Comparison of ENCODE assay signal across 8 cellular contexts in genomic region chr17:43878260-43879082, GRCh38. TPM values are rescaled to one million over a fixed set of nuclear protein-coding genes. Genes with fewer than 3 reads are reported as not detected.
A peak's percentile ranks its signal among the peaks of the same experiment; 100 is the strongest.
DNase-seq lines count a peak whose midpoint lies in the region; ATAC-seq and TF ChIP-seq lines count a peak whose summit lies in the region.

No MANE protein-coding gene starts in this region.

- TF ChIP-seq CTCF in BE2C (IDR thresholded peaks at IDR 0.05; ENCODE audit: low read depth, low read length) (peak; percentile 92), lung (IDR thresholded peaks at IDR 0.05; ENCODE audit: control extremely low read depth, extremely low read depth) (peak; percentile 84)

- DNase-seq in BE2C: peak; percentile 79
- DNase-seq in GM23248: peak; percentile 96
- peak; percentile 50 to 78 for DNase-seq in NCI-H526 (lab: John Stamatoyannopoulos, UW)
- DNase-seq in activated CD4-positive, alpha-beta memory T cell treated with anti-CD3 and anti-CD28 coated beads for 36 hours: peak; percentile 76
- DNase-seq in ecto neural progenitor cell (ENCODE audit: low spot score): peak; percentile 93
- DNase-seq in lung (ENCODE audit: low spot score): peak; percentile 72
- peak; percentile 26 to 47 (median 43) for DNase-seq in stimulated activated CD4-positive, alpha-beta T cell treated with anti-CD3 and anti-CD28 coated beads, TNF-alpha, amount 100 ng/mL, for 48 hours (ENCODE audit: low read depth in 3 of 3)

- H3K36me3 Mint-ChIP-seq in activated CD4-positive, alpha-beta memory T cell treated with anti-CD3 and anti-CD28 coated beads for 36 hours: no peaks in the 10 kb centered on the region

- no peak overlapping the region for H3K27ac ChIP-seq in GM23248
- H3K27ac ChIP-seq in lung (ENCODE audit: low read depth in 1 of 2, low read length in 1 of 2): no peak overlapping the region

- H3K4me3 Mint-ChIP-seq in activated CD4-positive, alpha-beta memory T cell treated with anti-CD3 and anti-CD28 coated beads for 36 hours: no peak overlapping the region

- no peaks in the 10 kb centered on the region for H3K36me3 ChIP-seq in BE2C
- H3K36me3 ChIP-seq in GM23248 (ENCODE audit: low read depth): no peaks in the 10 kb centered on the region
- H3K36me3 ChIP-seq in lung (ENCODE audit: control insufficient read depth in 2 of 2, insufficient read depth in 2 of 2, low read length in 2 of 2): no peaks in the 10 kb centered on the region

- H3K79me2 ChIP-seq in GM23248 (ENCODE audit: insufficient read depth): no peaks in the 10 kb centered on the region

- H3K9me3 ChIP-seq in BE2C (no peaks in the 10 kb centered on the region), GM23248 (ENCODE audit: low read depth) (no peaks in the 10 kb centered on the region), lung (ENCODE audit: control insufficient read depth in 2 of 2, insufficient read depth in 1 of 2, low read length in 1 of 2) (no peaks in the 10 kb centered on the region)

- H3K9ac ChIP-seq in GM23248: no peak overlapping the region

- ATAC-seq in lung (ENCODE audit: insufficient read depth, low FRiP score): peak; percentile 77
- no peak for ATAC-seq in HG03460 (IDR thresholded peaks at IDR 0.05; ENCODE audit: unreplicated experiment)

- H3K27me3 ChIP-seq in BE2C (no peaks in the 10 kb centered on the region), GM23248 (replicated peaks; ENCODE audit: insufficient read depth) (no peaks in the 10 kb centered on the region), lung (ENCODE audit: control insufficient read depth, insufficient read depth) (no peaks in the 10 kb centered on the region)

- H3F3A ChIP-seq in GM23248 (ENCODE audit: insufficient read depth): no peaks in the 10 kb centered on the region

- no peak overlapping the region for H2AFZ ChIP-seq in GM23248

- WGBS in GM23248 (ENCODE audit: low coverage in 1 of 2, low lambda C conversion rate in 2 of 2, missing lambda C conversion rate in 2 of 2), 2 experiments: 5% methylated on average over 11 of the region's 12 CpGs
- WGBS in lung, 2 donors: 15 to 20% methylated on average over 12 of the region's 12 CpGs

- no peaks in the 10 kb centered on the region for H3K9me2 ChIP-seq in GM23248 (ENCODE audit: insufficient read depth)

- POLR2A ChIA-PET in activated CD4-positive, alpha-beta memory T cell treated with anti-CD3 and anti-CD28 coated beads for 36 hours (lab: Charles Lee): no interaction called here

- H3K4me1 Mint-ChIP-seq in activated CD4-positive, alpha-beta memory T cell treated with anti-CD3 and anti-CD28 coated beads for 36 hours (ENCODE audit: low read depth): no peaks in the 10 kb centered on the region

- CTCF ChIA-PET in activated CD4-positive, alpha-beta memory T cell treated with anti-CD3 and anti-CD28 coated beads for 36 hours (lab: Charles Lee): interaction anchor here (0.6 to 4.4 kb wide), 33 partner anchors 10 to 290 kb away, joined by 3 to 60 read pairs (median 4); partner anchors contain the start of genes MPP2, PPY and SOST

- H3K4me1 ChIP-seq in BE2C: no peaks in the 10 kb centered on the region
- no peaks in the 10 kb centered on the region for H3K4me1 ChIP-seq in GM23248 (ENCODE audit: insufficient read depth)
- no peaks in the 10 kb centered on the region for H3K4me1 ChIP-seq in lung (ENCODE audit: control insufficient read depth in 2 of 2, insufficient read depth in 2 of 2, low read length in 2 of 2)

- intact Hi-C loops in activated CD4-positive, alpha-beta memory T cell treated with anti-CD3 and anti-CD28 coated beads for 36 hours (cut with micrococcal nuclease): loop anchor here (1.0 kb wide), 1 partner anchor 117 kb away; no protein-coding TSS in a partner anchor

- no peaks in the 10 kb centered on the region for H4K20me1 ChIP-seq in GM23248 (ENCODE audit: insufficient read depth)

- in situ Hi-C loops in GM23248 (cut with MboI): no loop called here

- no peaks in the 10 kb centered on the region for H3K9me3 Mint-ChIP-seq in activated CD4-positive, alpha-beta memory T cell treated with anti-CD3 and anti-CD28 coated beads for 36 hours

- no peaks in the 10 kb centered on the region for H3K27me3 Mint-ChIP-seq in activated CD4-positive, alpha-beta memory T cell treated with anti-CD3 and anti-CD28 coated beads for 36 hours

- no peak overlapping the region for H3K4me3 ChIP-seq in BE2C (ENCODE audit: low read depth, low read length)
- no peak overlapping the region for H3K4me3 ChIP-seq in GM23248
- H3K4me3 ChIP-seq in lung: no peak overlapping the region

- H3K4me2 ChIP-seq in GM23248 (ENCODE audit: unreplicated experiment): no peak overlapping the region

- H3K27ac Mint-ChIP-seq in activated CD4-positive, alpha-beta memory T cell treated with anti-CD3 and anti-CD28 coated beads for 36 hours: no peak overlapping the region

RNA-seq across cellular contexts. Expression of gene MPP2, which starts 28.9 kb away (rescaled TPM):
- 6.1 TPM for polyA plus RNA-seq in BE2C (2012; ENCODE audit: insufficient read depth, insufficient read length, low read depth)
- total RNA-seq in GM23248 (2014; rRNA removed; shearing (Covaris generic)): 5.1 and 13.8 TPM in 2 replicates
- polyA plus RNA-seq in GM23248 (2016; fragmentation: Nextera tagmentation; extraction: Ambion mirVana) (3.8 and 4.1 TPM in 2 replicates), lung (under 1 TPM; 0.24 to 0.25 TPM)
- total RNA-seq in activated CD4-positive, alpha-beta memory T cell treated with anti-CD3 and anti-CD28 coated beads for 36 hours: 1 to 10 TPM; 1.8 to 2.0 TPM
- 1 to 10 TPM; 1.1 to 1.3 TPM for total RNA-seq in lung

RNA-seq across cellular contexts. Expression of gene CD300LG, which starts 31.5 kb away (rescaled TPM):
- not detected for polyA plus RNA-seq in BE2C (2012; ENCODE audit: insufficient read depth, insufficient read length, low read depth)
- total RNA-seq in GM23248 (2014; rRNA removed; shearing (Covaris generic)): not detected in 2 replicates
- polyA plus RNA-seq in GM23248 (2016; fragmentation: Nextera tagmentation; extraction: Ambion mirVana) (not detected in 2 replicates), lung (1 to 10 TPM; 1.4 to 3.6 TPM)
- not detected for total RNA-seq in activated CD4-positive, alpha-beta memory T cell treated with anti-CD3 and anti-CD28 coated beads for 36 hours
- 1 to 10 TPM; 1.1 to 6.8 TPM for total RNA-seq in lung

RNA-seq across cellular contexts. Expression of gene MPP3, which starts 45.5 kb away (rescaled TPM):
- 1.4 TPM for polyA plus RNA-seq in BE2C (2012; ENCODE audit: insufficient read depth, insufficient read length, low read depth)
- total RNA-seq in GM23248 (2014; rRNA removed; shearing (Covaris generic)): 6.3 and 11.1 TPM in 2 replicates
- 4.8 and 6.6 TPM in 2 replicates for polyA plus RNA-seq in GM23248 (2016; fragmentation: Nextera tagmentation; extraction: Ambion mirVana)
- total RNA-seq in activated CD4-positive, alpha-beta memory T cell treated with anti-CD3 and anti-CD28 coated beads for 36 hours: under 1 TPM; 0.41 to 0.62 TPM
- 10 to 100 TPM; 32.2 to 38.7 TPM for total RNA-seq in lung
- 10 to 100 TPM in 1 of 2 donors, 1 to 10 TPM in 1; 9.9 to 17.0 TPM for polyA plus RNA-seq in lung

Comparison
In these comparisons a context has a peak if more than half of its experiments do, and no peak if none do; other contexts are left out.
1. DNase-seq: peak in every context shown above with its lines; median percentile 96 in GM23248; 93 in ecto neural progenitor cell; 79 in BE2C; 76 in activated CD4-positive, alpha-beta memory T cell treated with anti-CD3 and anti-CD28 coated beads for 36 hours; 72 in lung; 64 in NCI-H526; 43 in stimulated activated CD4-positive, alpha-beta T cell treated with anti-CD3 and anti-CD28 coated beads, TNF-alpha, amount 100 ng/mL, for 48 hours.